ENCODE assay signal across 1 cellular context in genomic region chr3:72413228-72413627, GRCh38.
TF ChIP-seq lines count a peak whose summit lies in the region.

No MANE protein-coding gene starts in this region.

TF ChIP-seq in WTC11, 78 proteins besides CTCF, POLR2A, EP300 and RAD21 (continued from another document):
- TF ChIP-seq ZNF423 (CRISPR knock-in tag; IDR thresholded peaks at IDR 0.05) (no peak), ATF2 (CRISPR knock-in tag; IDR thresholded peaks at IDR 0.05; ENCODE audit: borderline replicate concordance, low read depth) (no peak), USF2 (CRISPR knock-in tag; IDR thresholded peaks at IDR 0.05) (no peak), USF1 (CRISPR knock-in tag; IDR thresholded peaks at IDR 0.05) (no peak), ETV6 (CRISPR knock-in tag; IDR thresholded peaks at IDR 0.05) (no peak), IRF1 (CRISPR knock-in tag; IDR thresholded peaks at IDR 0.05) (no peak), GRHL2 (CRISPR knock-in tag; IDR thresholded peaks at IDR 0.05; ENCODE audit: insufficient replicate concordance, severe bottlenecking) (no peak), NFYB (CRISPR knock-in tag; conservative IDR thresholded peaks at IDR 0.05; ENCODE audit: low read depth) (no peak)
